Comparison of ENCODE assay signal across 11 cellular contexts in the genomic region with DNA sequence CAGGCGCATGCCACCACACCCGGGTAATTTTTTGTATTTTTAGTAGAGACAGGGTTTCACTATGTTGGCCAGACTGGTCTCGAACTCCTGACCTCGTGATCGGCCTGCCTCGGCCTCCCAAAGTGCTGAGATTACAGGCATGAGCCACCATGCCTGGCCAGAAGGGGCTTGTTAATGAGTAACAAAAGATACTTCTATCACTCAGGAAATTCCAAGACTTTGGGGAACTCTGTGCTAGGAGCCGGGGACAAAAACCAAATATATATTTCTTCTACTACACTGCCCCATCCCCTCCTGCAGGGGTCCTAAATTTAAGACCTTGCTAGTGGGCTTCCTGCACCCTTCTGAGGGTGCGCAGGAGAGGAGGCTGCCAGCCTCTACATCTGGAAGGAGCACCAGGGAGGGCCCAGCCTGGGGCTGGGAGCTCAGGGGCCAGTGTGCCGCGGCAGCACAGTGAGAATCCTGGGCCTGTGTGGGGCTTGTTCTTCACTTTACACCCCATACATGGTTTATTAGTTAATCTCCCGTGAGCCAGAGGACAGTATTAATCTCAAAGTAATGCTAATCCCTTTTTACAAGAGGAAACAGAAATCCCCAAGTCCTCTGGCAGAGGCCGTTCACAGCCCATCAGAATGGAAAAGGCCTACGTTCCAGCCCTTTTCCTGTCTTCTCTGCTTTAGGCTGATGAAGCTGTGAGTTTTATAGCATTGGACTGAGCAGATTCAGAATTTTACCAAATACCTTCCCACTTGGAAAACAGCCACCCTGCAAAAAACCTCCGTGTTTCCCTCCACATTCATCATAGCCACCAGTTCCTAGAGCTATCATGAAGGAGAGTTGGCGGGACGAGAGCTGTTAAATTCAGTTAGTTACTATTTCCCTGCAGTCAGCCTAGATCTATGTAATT. TPM values are rescaled to one million over a fixed set of nuclear protein-coding genes. Genes with fewer than 3 reads are reported as not detected.
A peak's percentile ranks its signal among the peaks of the same experiment; 100 is the strongest.
DNase-seq lines count a peak whose midpoint lies in the region; ATAC-seq and TF ChIP-seq lines count a peak whose summit lies in the region.
"Had no signal": no experiment of that assay in that cellular context is flagged by ENCODE, and none has a peak within 500 bp of the region (broad histone marks: within the 10 kb centered on the region; RNA-seq: fewer than 3 reads in every experiment).

No MANE protein-coding gene starts in this region.

- H3K4me3 ChIP-seq in cardiac muscle cell (no peak overlapping the region), urinary bladder (ENCODE audit: low read depth, low read length) (no peak overlapping the region)

- no peaks in the 10 kb centered on the region for H3K36me3 ChIP-seq in cardiac muscle cell
- H3K36me3 ChIP-seq in urinary bladder (ENCODE audit: insufficient read depth), result no peaks in the 10 kb centered on the region

- ATAC-seq in HG03354 (IDR thresholded peaks at IDR 0.05; ENCODE audit: poor library complexity, severe bottlenecking, unreplicated experiment) (no peak), HG03039 (IDR thresholded peaks at IDR 0.05; ENCODE audit: unreplicated experiment) (no peak)

- peaks cover 3% of the 10 kb centered on the region for H3K36me3 Mint-ChIP-seq in nephron (ENCODE audit: low read depth)

- DNase-seq in cardiac muscle cell (ENCODE audit: low read depth in 1 of 2, low spot score in 1 of 2) (peak in 1 of 2 donors; percentile 55), cardiac septum (ENCODE audit: low spot score) (no peak), NCI-H526 treated with DMSO at 0.1 percent for 48 hours (lab: John Stamatoyannopoulos, UW) (no peak)
- DNase-seq: stimulated activated CD8-positive, alpha-beta memory T cell treated with anti-CD3 and anti-CD28 coated beads, Interleukin-4, amount 100 ng/mL, for 48 hours; T-helper 1 cell had no signal

- H3K27me3 Mint-ChIP-seq in nephron (ENCODE audit: low read depth), result no peaks in the 10 kb centered on the region

- TF ChIP-seq CTCF in cardiac muscle cell (IDR thresholded peaks at IDR 0.05; ENCODE audit: low read depth, low read length) (no peak), nephron (IDR thresholded peaks at IDR 0.05; ENCODE audit: unreplicated experiment in 3 of 3) (no peak)

- no peaks in the 10 kb centered on the region for H3K27me3 ChIP-seq in cardiac muscle cell

- H3K9me3 Mint-ChIP-seq in nephron, result no peaks in the 10 kb centered on the region

- H3K4me1 ChIP-seq in cardiac muscle cell (ENCODE audit: low read depth) (peaks cover 28% of the 10 kb centered on the region), urinary bladder (ENCODE audit: insufficient read depth) (no peaks in the 10 kb centered on the region)

- H3K4me3 Mint-ChIP-seq in nephron, result peak overlapping the region in 1 of 3 experiments; percentile 21

- peak overlapping the region; percentile 88 to 93 (median 90) for H3K27ac Mint-ChIP-seq in nephron

- peaks cover 46% of the 10 kb centered on the region for H3K4me1 Mint-ChIP-seq in nephron

- 52% methylated on average over 16 of the region's 16 CpGs for WGBS in urinary bladder

- no peaks in the 10 kb centered on the region for H3K9me3 ChIP-seq in cardiac muscle cell (ENCODE audit: low read depth)

- intact Hi-C loops in cardiac septum (cut with DNase I), result loop anchor here (5.0 kb wide), 2 partner anchors 113 to 238 kb away; a partner anchor contains a TSS

- H3K27ac ChIP-seq in cardiac muscle cell (peak overlapping the region; percentile 98), cingulate gyrus (ENCODE audit: low read depth, low read length) (peak overlapping the region; percentile 5), urinary bladder (ENCODE audit: low read depth) (peak overlapping the region; percentile 32)

RNA-seq across cellular contexts. Expression of a gene that starts 44.4 kb away (rescaled TPM):
- total RNA-seq in cardiac muscle cell (1.9 and 2.9 TPM in 2 replicates), cardiac septum (0.54 TPM), urinary bladder (0.16 TPM)
- polyA plus RNA-seq in cardiac muscle cell (8.4 and 12.5 TPM in 2 replicates), urinary bladder (0.18 TPM)
- polyA plus RNA-seq: neural cell had no signal

Comparison
In these comparisons a context has a peak if more than half of its experiments do, and no peak if none do; other contexts are left out.
1. H3K27ac ChIP-seq: peak in every context shown above with its lines; median percentile 98 in cardiac muscle cell; 32 in urinary bladder; 5 in cingulate gyrus.